ENCODE assay signal across 1 cellular context in the genomic region with DNA sequence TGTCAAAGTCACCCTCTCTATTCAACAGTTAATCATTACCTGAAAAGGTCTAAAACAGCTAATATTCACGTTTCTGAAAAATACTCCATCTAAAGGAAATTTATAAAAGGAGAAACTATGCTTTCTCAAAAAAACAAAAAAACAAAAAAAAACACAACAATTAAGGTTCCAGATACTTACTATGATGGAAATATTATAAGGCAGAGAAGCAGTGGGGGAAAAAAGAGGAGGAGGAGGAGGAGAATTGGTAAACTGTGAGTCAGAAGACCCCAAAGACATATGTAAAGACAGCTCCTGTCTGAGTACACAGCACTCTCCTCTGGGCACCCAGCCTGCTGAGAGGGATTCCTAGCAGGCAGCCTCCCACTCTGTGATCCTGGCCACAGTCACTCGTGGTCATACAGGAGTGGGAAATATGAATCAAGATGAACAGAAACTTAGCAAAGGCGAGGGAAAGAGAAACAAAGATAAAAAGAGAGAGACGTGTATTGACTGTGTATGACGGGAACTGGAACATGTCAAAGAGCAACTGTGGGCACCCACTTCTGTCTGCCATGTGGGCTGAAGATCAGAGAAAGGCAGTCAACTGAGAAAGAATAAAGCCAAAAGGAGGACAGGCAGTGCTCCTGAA.
TF ChIP-seq lines count a peak whose summit lies in the region.

No MANE protein-coding gene starts in this region.

TF ChIP-seq in GM12878, 131 proteins besides CTCF, POLR2A, EP300 and RAD21 (continues in another document):
- TF ChIP-seq RUNX3 (IDR thresholded peaks at IDR 0.05; ENCODE audit: low read length) (peak; percentile 39), SMAD5 (IDR thresholded peaks at IDR 0.05; ENCODE audit: low read depth) (no peak), IKZF2 (IDR thresholded peaks at IDR 0.05) (peak; percentile 61 to 68; a peak in 2 of 4 replicates), NBN (IDR thresholded peaks at IDR 0.05) (0 out of 2 replicates have a peak, but pooled peaks have one; percentile 15), TAF1 (IDR thresholded peaks at IDR 0.05; ENCODE audit: borderline replicate concordance, low read depth, low read length) (no peak), KDM1A (IDR thresholded peaks at IDR 0.05; ENCODE audit: borderline replicate concordance) (no peak), RBBP5 (conservative IDR thresholded peaks at IDR 0.05) (no peak), YBX1 (IDR thresholded peaks at IDR 0.05) (no peak), EED (IDR thresholded peaks at IDR 0.05; ENCODE audit: low read depth) (no peak), DPF2 (IDR thresholded peaks at IDR 0.05) (0 out of 2 replicates have a peak, but pooled peaks have one; percentile 13), GABPA (IDR thresholded peaks at IDR 0.05; ENCODE audit: low read depth) (no peak), NFYA (IDR thresholded peaks at IDR 0.05; ENCODE audit: borderline replicate concordance, low read depth, low read length) (no peak), SREBF2 (IDR thresholded peaks at IDR 0.05; ENCODE audit: low read length) (no peak), SMARCA5 (IDR thresholded peaks at IDR 0.05) (no peak), NFIC (IDR thresholded peaks at IDR 0.05; ENCODE audit: low read depth, low read length) (no peak), FOXM1 (IDR thresholded peaks at IDR 0.05; ENCODE audit: low read depth, low read length) (no peak), SP1 (IDR thresholded peaks at IDR 0.05; ENCODE audit: low read depth, low read length) (no peak), BACH1 (IDR thresholded peaks at IDR 0.05; ENCODE audit: borderline replicate concordance) (no peak), CREB1 (IDR thresholded peaks at IDR 0.05; ENCODE audit: low read depth) (0 out of 2 replicates have a peak, but pooled peaks have one; percentile 27), SPI1 (IDR thresholded peaks at IDR 0.05; ENCODE audit: borderline replicate concordance, insufficient read depth, low read depth, low read length) (peak; percentile 26; the same call in 1 of the 2 replicates), MYC (IDR thresholded peaks at IDR 0.05; ENCODE audit: insufficient read depth, insufficient read length, insufficient replicate concordance, low read length, severe bottlenecking) (no peak), ESRRA (IDR thresholded peaks at IDR 0.05; ENCODE audit: low read length) (no peak), GATAD2B (conservative IDR thresholded peaks at IDR 0.05; ENCODE audit: low read depth) (no peak; the same call in 1 of the 2 replicates), ZBED1 (IDR thresholded peaks at IDR 0.05; ENCODE audit: borderline replicate concordance) (no peak), POLR2AphosphoS5 (IDR thresholded peaks at IDR 0.05; ENCODE audit: low read length) (no peak), ATF7 (IDR thresholded peaks at IDR 0.05; ENCODE audit: low read depth) (no peak), YY1 (IDR thresholded peaks at IDR 0.05; ENCODE audit: low read depth, low read length) (no peak), MTA2 (IDR thresholded peaks at IDR 0.05; ENCODE audit: low read depth) (peak; percentile 46; the same call in 1 of the 2 replicates)
- TF ChIP-seq, protein P1, sequence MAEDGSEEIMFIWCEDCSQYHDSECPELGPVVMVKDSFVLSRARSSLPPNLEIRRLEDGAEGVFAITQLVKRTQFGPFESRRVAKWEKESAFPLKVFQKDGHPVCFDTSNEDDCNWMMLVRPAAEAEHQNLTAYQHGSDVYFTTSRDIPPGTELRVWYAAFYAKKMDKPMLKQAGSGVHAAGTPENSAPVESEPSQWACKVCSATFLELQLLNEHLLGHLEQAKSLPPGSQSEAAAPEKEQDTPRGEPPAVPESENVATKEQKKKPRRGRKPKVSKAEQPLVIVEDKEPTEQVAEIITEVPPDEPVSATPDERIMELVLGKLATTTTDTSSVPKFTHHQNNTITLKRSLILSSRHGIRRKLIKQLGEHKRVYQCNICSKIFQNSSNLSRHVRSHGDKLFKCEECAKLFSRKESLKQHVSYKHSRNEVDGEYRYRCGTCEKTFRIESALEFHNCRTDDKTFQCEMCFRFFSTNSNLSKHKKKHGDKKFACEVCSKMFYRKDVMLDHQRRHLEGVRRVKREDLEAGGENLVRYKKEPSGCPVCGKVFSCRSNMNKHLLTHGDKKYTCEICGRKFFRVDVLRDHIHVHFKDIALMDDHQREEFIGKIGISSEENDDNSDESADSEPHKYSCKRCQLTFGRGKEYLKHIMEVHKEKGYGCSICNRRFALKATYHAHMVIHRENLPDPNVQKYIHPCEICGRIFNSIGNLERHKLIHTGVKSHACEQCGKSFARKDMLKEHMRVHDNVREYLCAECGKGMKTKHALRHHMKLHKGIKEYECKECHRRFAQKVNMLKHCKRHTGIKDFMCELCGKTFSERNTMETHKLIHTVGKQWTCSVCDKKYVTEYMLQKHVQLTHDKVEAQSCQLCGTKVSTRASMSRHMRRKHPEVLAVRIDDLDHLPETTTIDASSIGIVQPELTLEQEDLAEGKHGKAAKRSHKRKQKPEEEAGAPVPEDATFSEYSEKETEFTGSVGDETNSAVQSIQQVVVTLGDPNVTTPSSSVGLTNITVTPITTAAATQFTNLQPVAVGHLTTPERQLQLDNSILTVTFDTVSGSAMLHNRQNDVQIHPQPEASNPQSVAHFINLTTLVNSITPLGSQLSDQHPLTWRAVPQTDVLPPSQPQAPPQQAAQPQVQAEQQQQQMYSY (CRISPR knock-in tag; IDR thresholded peaks at IDR 0.05), result no peak
- TF ChIP-seq, protein P2, sequence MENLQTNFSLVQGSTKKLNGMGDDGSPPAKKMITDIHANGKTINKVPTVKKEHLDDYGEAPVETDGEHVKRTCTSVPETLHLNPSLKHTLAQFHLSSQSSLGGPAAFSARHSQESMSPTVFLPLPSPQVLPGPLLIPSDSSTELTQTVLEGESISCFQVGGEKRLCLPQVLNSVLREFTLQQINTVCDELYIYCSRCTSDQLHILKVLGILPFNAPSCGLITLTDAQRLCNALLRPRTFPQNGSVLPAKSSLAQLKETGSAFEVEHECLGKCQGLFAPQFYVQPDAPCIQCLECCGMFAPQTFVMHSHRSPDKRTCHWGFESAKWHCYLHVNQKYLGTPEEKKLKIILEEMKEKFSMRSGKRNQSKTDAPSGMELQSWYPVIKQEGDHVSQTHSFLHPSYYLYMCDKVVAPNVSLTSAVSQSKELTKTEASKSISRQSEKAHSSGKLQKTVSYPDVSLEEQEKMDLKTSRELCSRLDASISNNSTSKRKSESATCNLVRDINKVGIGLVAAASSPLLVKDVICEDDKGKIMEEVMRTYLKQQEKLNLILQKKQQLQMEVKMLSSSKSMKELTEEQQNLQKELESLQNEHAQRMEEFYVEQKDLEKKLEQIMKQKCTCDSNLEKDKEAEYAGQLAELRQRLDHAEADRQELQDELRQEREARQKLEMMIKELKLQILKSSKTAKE (IDR thresholded peaks at IDR 0.05; ENCODE audit: low read depth, poor library complexity, severe bottlenecking), result peak; percentile 82
- TF ChIP-seq, protein P3, sequence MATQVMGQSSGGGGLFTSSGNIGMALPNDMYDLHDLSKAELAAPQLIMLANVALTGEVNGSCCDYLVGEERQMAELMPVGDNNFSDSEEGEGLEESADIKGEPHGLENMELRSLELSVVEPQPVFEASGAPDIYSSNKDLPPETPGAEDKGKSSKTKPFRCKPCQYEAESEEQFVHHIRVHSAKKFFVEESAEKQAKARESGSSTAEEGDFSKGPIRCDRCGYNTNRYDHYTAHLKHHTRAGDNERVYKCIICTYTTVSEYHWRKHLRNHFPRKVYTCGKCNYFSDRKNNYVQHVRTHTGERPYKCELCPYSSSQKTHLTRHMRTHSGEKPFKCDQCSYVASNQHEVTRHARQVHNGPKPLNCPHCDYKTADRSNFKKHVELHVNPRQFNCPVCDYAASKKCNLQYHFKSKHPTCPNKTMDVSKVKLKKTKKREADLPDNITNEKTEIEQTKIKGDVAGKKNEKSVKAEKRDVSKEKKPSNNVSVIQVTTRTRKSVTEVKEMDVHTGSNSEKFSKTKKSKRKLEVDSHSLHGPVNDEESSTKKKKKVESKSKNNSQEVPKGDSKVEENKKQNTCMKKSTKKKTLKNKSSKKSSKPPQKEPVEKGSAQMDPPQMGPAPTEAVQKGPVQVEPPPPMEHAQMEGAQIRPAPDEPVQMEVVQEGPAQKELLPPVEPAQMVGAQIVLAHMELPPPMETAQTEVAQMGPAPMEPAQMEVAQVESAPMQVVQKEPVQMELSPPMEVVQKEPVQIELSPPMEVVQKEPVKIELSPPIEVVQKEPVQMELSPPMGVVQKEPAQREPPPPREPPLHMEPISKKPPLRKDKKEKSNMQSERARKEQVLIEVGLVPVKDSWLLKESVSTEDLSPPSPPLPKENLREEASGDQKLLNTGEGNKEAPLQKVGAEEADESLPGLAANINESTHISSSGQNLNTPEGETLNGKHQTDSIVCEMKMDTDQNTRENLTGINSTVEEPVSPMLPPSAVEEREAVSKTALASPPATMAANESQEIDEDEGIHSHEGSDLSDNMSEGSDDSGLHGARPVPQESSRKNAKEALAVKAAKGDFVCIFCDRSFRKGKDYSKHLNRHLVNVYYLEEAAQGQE (IDR thresholded peaks at IDR 0.05; ENCODE audit: low read depth, low read length), result no peak
- TF ChIP-seq, protein P4, sequence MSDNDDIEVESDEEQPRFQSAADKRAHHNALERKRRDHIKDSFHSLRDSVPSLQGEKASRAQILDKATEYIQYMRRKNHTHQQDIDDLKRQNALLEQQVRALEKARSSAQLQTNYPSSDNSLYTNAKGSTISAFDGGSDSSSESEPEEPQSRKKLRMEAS (IDR thresholded peaks at IDR 0.05; ENCODE audit: low read depth, low read length), result no peak
- TF ChIP-seq, protein P5, sequence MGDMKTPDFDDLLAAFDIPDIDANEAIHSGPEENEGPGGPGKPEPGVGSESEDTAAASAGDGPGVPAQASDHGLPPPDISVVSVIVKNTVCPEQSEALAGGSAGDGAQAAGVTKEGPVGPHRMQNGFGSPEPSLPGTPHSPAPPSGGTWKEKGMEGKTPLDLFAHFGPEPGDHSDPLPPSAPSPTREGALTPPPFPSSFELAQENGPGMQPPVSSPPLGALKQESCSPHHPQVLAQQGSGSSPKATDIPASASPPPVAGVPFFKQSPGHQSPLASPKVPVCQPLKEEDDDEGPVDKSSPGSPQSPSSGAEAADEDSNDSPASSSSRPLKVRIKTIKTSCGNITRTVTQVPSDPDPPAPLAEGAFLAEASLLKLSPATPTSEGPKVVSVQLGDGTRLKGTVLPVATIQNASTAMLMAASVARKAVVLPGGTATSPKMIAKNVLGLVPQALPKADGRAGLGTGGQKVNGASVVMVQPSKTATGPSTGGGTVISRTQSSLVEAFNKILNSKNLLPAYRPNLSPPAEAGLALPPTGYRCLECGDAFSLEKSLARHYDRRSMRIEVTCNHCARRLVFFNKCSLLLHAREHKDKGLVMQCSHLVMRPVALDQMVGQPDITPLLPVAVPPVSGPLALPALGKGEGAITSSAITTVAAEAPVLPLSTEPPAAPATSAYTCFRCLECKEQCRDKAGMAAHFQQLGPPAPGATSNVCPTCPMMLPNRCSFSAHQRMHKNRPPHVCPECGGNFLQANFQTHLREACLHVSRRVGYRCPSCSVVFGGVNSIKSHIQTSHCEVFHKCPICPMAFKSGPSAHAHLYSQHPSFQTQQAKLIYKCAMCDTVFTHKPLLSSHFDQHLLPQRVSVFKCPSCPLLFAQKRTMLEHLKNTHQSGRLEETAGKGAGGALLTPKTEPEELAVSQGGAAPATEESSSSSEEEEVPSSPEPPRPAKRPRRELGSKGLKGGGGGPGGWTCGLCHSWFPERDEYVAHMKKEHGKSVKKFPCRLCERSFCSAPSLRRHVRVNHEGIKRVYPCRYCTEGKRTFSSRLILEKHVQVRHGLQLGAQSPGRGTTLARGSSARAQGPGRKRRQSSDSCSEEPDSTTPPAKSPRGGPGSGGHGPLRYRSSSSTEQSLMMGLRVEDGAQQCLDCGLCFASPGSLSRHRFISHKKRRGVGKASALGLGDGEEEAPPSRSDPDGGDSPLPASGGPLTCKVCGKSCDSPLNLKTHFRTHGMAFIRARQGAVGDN (IDR thresholded peaks at IDR 0.05), result peak; percentile 50
- TF ChIP-seq, protein P6, sequence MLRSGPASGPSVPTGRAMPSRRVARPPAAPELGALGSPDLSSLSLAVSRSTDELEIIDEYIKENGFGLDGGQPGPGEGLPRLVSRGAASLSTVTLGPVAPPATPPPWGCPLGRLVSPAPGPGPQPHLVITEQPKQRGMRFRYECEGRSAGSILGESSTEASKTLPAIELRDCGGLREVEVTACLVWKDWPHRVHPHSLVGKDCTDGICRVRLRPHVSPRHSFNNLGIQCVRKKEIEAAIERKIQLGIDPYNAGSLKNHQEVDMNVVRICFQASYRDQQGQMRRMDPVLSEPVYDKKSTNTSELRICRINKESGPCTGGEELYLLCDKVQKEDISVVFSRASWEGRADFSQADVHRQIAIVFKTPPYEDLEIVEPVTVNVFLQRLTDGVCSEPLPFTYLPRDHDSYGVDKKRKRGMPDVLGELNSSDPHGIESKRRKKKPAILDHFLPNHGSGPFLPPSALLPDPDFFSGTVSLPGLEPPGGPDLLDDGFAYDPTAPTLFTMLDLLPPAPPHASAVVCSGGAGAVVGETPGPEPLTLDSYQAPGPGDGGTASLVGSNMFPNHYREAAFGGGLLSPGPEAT (IDR thresholded peaks at IDR 0.05; ENCODE audit: low read depth), result peak; percentile 41; the same call in 1 of the 2 replicates
- TF ChIP-seq, protein P7, sequence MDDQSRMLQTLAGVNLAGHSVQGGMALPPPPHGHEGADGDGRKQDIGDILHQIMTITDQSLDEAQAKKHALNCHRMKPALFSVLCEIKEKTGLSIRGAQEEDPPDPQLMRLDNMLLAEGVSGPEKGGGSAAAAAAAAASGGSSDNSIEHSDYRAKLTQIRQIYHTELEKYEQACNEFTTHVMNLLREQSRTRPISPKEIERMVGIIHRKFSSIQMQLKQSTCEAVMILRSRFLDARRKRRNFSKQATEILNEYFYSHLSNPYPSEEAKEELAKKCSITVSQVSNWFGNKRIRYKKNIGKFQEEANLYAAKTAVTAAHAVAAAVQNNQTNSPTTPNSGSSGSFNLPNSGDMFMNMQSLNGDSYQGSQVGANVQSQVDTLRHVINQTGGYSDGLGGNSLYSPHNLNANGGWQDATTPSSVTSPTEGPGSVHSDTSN (IDR thresholded peaks at IDR 0.05; ENCODE audit: insufficient replicate concordance, low read depth, low read length), result no peak
- TF ChIP-seq, protein P8, sequence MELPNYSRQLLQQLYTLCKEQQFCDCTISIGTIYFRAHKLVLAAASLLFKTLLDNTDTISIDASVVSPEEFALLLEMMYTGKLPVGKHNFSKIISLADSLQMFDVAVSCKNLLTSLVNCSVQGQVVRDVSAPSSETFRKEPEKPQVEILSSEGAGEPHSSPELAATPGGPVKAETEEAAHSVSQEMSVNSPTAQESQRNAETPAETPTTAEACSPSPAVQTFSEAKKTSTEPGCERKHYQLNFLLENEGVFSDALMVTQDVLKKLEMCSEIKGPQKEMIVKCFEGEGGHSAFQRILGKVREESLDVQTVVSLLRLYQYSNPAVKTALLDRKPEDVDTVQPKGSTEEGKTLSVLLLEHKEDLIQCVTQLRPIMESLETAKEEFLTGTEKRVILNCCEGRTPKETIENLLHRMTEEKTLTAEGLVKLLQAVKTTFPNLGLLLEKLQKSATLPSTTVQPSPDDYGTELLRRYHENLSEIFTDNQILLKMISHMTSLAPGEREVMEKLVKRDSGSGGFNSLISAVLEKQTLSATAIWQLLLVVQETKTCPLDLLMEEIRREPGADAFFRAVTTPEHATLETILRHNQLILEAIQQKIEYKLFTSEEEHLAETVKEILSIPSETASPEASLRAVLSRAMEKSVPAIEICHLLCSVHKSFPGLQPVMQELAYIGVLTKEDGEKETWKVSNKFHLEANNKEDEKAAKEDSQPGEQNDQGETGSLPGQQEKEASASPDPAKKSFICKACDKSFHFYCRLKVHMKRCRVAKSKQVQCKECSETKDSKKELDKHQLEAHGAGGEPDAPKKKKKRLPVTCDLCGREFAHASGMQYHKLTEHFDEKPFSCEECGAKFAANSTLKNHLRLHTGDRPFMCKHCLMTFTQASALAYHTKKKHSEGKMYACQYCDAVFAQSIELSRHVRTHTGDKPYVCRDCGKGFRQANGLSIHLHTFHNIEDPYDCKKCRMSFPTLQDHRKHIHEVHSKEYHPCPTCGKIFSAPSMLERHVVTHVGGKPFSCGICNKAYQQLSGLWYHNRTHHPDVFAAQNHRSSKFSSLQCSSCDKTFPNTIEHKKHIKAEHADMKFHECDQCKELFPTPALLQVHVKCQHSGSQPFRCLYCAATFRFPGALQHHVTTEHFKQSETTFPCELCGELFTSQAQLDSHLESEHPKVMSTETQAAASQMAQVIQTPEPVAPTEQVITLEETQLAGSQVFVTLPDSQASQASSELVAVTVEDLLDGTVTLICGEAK (IDR thresholded peaks at IDR 0.05; ENCODE audit: borderline replicate concordance), result no peak
